Comparison of ENCODE assay signal across 9 cellular contexts in the genomic region with DNA sequence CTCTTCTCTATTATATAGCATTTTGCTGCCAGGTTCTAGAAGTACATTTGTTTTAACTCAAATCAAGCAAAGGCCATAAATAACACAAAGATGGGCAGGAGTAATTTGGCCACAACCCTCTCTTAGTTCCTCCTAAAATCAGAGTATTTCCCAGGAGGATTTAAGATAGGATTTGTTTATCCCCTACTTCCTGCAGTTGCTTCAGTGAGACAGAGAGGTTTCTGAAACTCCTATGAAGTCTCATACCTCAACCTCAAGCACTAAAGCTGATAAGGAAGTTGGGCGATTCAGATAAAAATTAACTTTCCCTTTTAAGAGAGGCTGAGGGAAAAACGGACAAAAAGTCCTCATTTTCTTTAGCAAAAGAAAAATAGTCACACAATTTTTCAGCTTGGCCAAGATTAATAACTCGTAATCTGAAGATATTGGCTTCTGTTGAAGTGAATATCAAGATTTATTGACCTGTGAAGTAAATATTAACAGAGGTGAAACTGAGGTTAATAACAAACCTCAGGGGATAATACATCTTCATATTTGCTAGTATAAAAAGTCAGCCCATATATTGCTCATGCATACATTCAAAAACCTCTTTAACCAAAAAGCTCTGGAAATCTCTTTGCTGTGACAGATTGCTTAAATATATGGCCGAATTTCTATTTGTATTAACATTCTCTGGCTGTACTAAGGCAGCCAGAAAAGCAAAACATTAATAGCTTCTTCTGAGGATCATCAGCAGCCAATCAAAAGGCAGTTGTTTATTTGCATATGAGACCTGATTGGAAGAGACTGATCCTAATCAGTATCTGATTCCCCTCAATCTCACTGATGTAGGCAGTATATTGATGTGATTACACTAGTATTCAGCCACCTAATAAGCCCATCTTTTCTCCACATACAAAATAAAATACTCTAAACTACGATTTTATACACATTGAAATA.
DNase-seq lines count a peak whose midpoint lies in the region; ATAC-seq and TF ChIP-seq lines count a peak whose summit lies in the region.
"Had no signal": no experiment of that assay in that cellular context is flagged by ENCODE, and none has a peak within 500 bp of the region (broad histone marks: within the 10 kb centered on the region; RNA-seq: fewer than 3 reads in every experiment).

No MANE protein-coding gene starts in this region.

- no peaks in the 10 kb centered on the region for H3K9me3 Mint-ChIP-seq in stimulated activated effector memory CD8-positive, alpha-beta T cell treated with anti-CD3 and anti-CD28 coated beads, Interleukin-12 subunit alpha, Interleukin-12 subunit beta, amount 100 ng/mL, for 72 hours
- H3K9me3 Mint-ChIP-seq in nephron progenitor cell: no peaks in the 10 kb centered on the region

- no peak overlapping the region for H3K27ac Mint-ChIP-seq in stimulated activated effector memory CD8-positive, alpha-beta T cell treated with anti-CD3 and anti-CD28 coated beads, Interleukin-12 subunit alpha, Interleukin-12 subunit beta, amount 100 ng/mL, for 72 hours
- no peak overlapping the region for H3K27ac Mint-ChIP-seq in nephron progenitor cell

- H3K27me3 Mint-ChIP-seq in nephron progenitor cell (ENCODE audit: low read depth, poor library complexity): peaks cover 5% of the 10 kb centered on the region

- no peaks in the 10 kb centered on the region for H3K36me3 Mint-ChIP-seq in stimulated activated effector memory CD8-positive, alpha-beta T cell treated with anti-CD3 and anti-CD28 coated beads, Interleukin-12 subunit alpha, Interleukin-12 subunit beta, amount 100 ng/mL, for 72 hours
- no peaks in the 10 kb centered on the region for H3K36me3 Mint-ChIP-seq in nephron progenitor cell (ENCODE audit: low read depth)

- ATAC-seq in GM18517 (IDR thresholded peaks at IDR 0.05; ENCODE audit: unreplicated experiment): peak; percentile 46
- peak; percentile 54 for ATAC-seq in HG02571 (IDR thresholded peaks at IDR 0.05; ENCODE audit: unreplicated experiment)
- no peak for ATAC-seq in stimulated activated effector memory CD8-positive, alpha-beta T cell treated with anti-CD3 and anti-CD28 coated beads, Interleukin-12 subunit alpha, Interleukin-12 subunit beta, amount 100 ng/mL, for 72 hours

- DNase-seq in MV-4-11 (lab: John Stamatoyannopoulos, UW) (peak; percentile 49), kidney tubule cell (ENCODE audit: low spot score) (peak; percentile 58), NCI-H2227 treated with DMSO at 0.1 percent for 48 hours (lab: John Stamatoyannopoulos, UW) (no peak), nephron progenitor cell (no peak), hippocampal formation (lab: John Stamatoyannopoulos, UW) (no peak)
- no peak for DNase-seq in stimulated activated effector memory CD8-positive, alpha-beta T cell treated with anti-CD3 and anti-CD28 coated beads, Interleukin-12 subunit alpha, Interleukin-12 subunit beta, amount 100 ng/mL, for 72 hours (ENCODE audit: low spot score in 2 of 2)
- DNase-seq: activated T-cell treated with anti-CD3 and anti-CD28 coated beads, Interleukin-2, amount 50 U/mL, for 48 hours had no signal

- no peak overlapping the region for H3K4me3 Mint-ChIP-seq in stimulated activated effector memory CD8-positive, alpha-beta T cell treated with anti-CD3 and anti-CD28 coated beads, Interleukin-12 subunit alpha, Interleukin-12 subunit beta, amount 100 ng/mL, for 72 hours
- H3K4me3 Mint-ChIP-seq in nephron progenitor cell: no peak overlapping the region

- no peaks in the 10 kb centered on the region for H3K4me1 Mint-ChIP-seq in stimulated activated effector memory CD8-positive, alpha-beta T cell treated with anti-CD3 and anti-CD28 coated beads, Interleukin-12 subunit alpha, Interleukin-12 subunit beta, amount 100 ng/mL, for 72 hours
- peaks cover 36% of the 10 kb centered on the region for H3K4me1 Mint-ChIP-seq in nephron progenitor cell

- TF ChIP-seq CTCF in nephron progenitor cell (IDR thresholded peaks at IDR 0.05): no peak

Comparison
In these comparisons a context has a peak if more than half of its experiments do, and no peak if none do; other contexts are left out.
1. DNase-seq: peak in MV-4-11 (single experiment) and kidney tubule cell (single experiment); none in NCI-H2227 treated with DMSO at 0.1 percent for 48 hours (single experiment), stimulated activated effector memory CD8-positive, alpha-beta T cell treated with anti-CD3 and anti-CD28 coated beads, Interleukin-12 subunit alpha, Interleukin-12 subunit beta, amount 100 ng/mL, for 72 hours (0 of 2), nephron progenitor cell (single experiment) and hippocampal formation (0 of 2).